ENCODE assay signal across 20 cellular contexts in the genomic region with DNA sequence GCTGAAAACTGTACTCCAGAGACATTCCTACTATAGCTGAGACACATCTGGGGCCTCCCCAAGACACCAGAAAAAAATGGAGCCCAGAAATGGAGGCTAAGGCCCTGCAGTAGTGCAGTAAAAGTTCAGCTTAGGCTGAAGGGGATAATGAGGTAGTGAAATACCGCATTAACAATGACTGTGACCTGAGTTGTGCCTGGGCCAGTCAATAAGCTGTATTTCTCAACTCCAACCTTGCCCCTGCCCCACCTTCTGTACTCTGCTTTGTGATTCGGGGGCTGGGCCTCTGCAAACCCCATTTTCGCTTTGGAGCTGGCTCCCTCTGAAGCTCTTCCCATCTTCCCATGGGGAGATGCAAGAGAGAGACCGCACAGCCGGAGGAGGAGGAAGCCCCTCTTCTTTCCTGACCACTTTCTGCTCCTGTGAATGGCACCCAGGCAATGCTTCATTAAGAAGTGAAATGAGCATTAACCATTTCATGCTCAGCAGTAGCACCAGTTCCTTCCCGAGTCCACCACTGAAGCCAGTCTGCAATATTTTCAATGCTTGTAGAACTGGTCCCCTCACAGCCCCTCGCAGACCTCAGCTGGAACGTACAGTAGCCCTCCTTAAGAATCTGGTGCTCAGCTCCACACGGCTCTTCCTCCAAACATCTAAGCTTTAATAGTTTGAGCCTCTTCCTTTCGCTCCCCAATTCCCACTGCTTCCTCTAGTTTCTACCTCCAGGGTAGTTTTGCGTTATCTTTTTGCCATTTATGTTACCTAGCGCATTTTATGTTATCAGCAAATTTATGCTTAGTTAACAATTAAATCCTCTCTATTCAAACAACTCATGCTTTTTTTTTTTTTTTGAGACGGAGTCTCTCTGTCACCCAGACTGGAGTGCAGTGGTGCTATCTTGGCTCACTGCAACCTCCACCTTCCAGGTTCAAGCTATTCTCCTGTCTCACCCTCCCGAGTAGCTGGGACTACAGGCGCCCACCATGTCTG. TPM values are rescaled to one million over a fixed set of nuclear protein-coding genes. Genes with fewer than 3 reads are reported as not detected.
DNase-seq lines count a peak whose midpoint lies in the region; ATAC-seq, FAIRE-seq and TF ChIP-seq lines count a peak whose summit lies in the region.
"Had no signal": no experiment of that assay in that cellular context is flagged by ENCODE, and none has a peak within 500 bp of the region (broad histone marks: within the 10 kb centered on the region; RNA-seq: fewer than 3 reads in every experiment).

No MANE protein-coding gene starts in this region.

- peak overlapping the region; percentile 43 for H2AFZ ChIP-seq in HepG2 (ENCODE audit: low read length)
- no peak overlapping the region for H2AFZ ChIP-seq in neuronal stem cell (ENCODE audit: low read length)

- WGBS in HepG2 (ENCODE audit: low lambda C conversion rate), result 45% methylated on average over 15 of the region's 15 CpGs
- 57 to 74% (median 69%) methylated on average over 15 of the region's 15 CpGs for WGBS in small intestine, 3 donors
- no CpG with 5 or more reads among the region's 15 CpGs for WGBS in neuronal stem cell (ENCODE audit: extremely low coverage in 2 of 2, insufficient read length in 2 of 2, insufficient replicate concordance in 1 of 2), 2 donors

- H3K23ac ChIP-seq in neuronal stem cell (ENCODE audit: low read depth, low read length, poor library complexity), result no peak overlapping the region

- no peak overlapping the region for H2AK5ac ChIP-seq in neuronal stem cell (ENCODE audit: low read depth, low read length)

- H3K79me1 ChIP-seq in neuronal stem cell (ENCODE audit: low read depth, low read length), result no peaks in the 10 kb centered on the region

- DNase-seq in HepG2 (ENCODE audit: low spot score) (no peak), small intestine (peak; percentile 29), neuronal stem cell (ENCODE audit: low spot score) (no peak), ascending aorta (ENCODE audit: low spot score in 2 of 2) (no peak)
- DNase-seq: AML-193; CD4-positive, alpha-beta memory T cell; DMS153; DMS79; GDM1; H9 had no signal

- H4K91ac ChIP-seq in neuronal stem cell (ENCODE audit: low read depth, low read length, poor library complexity), result no peak overlapping the region

- no peak overlapping the region for H3K4ac ChIP-seq in neuronal stem cell (ENCODE audit: low read length)

- CTCF ChIA-PET in HepG2 (lab: Yijun Ruan, JAX; ENCODE audit: low intra/inter-chr PET ratio, low total read pairs), result no interaction called here

- H3K4me2 ChIP-seq in HepG2 (ENCODE audit: low read depth, low read length) (peak overlapping the region; percentile 71), neuronal stem cell (ENCODE audit: insufficient read depth, low read length, poor library complexity, severe bottlenecking) (no peak overlapping the region)

- ATAC-seq in activated T-helper 17 cell treated with anti-CD3 and anti-CD28 coated beads, Interleukin-2, amount 50 U/mL, for 72 hours (replicated peaks), result no peak
- ATAC-seq in HepG2 (peak; percentile 95), HG02798 (IDR thresholded peaks at IDR 0.05; ENCODE audit: poor library complexity, unreplicated experiment) (no peak)

- no peak overlapping the region for H3K9ac ChIP-seq in HepG2 (ENCODE audit: insufficient read depth, low read depth, low read length)
- no peak overlapping the region for H3K9ac ChIP-seq in neuronal stem cell (ENCODE audit: low read depth, low read length, poor library complexity)

- no peak overlapping the region for H3K18ac ChIP-seq in neuronal stem cell (ENCODE audit: low read length)

- TF ChIP-seq CTCF in HepG2 (CRISPR knock-in tag; IDR thresholded peaks at IDR 0.05), result no peak
- TF ChIP-seq CTCF in ascending aorta (IDR thresholded peaks at IDR 0.05), result no peak

- no peaks in the 10 kb centered on the region for H3K79me2 ChIP-seq in HepG2 (ENCODE audit: insufficient read depth, low read length)

- H2BK15ac ChIP-seq in neuronal stem cell (ENCODE audit: low read length), result no peak overlapping the region

- H3K4me3 ChIP-seq in HepG2 (replicated peaks in 1 of 3; ENCODE audit: insufficient read depth in 1 of 3, low read depth in 2 of 3, low read length in 3 of 3) (peak overlapping the region; percentile 29 to 35 (median 29); a peak in 5 of 6 replicates), small intestine (ENCODE audit: low read depth in 1 of 2, low read length in 2 of 2) (no peak overlapping the region), neuronal stem cell (ENCODE audit: low read length in 2 of 2) (no peak overlapping the region), ascending aorta (no peak overlapping the region)

- H3K4me3 Mint-ChIP-seq in activated T-helper 17 cell treated with anti-CD3 and anti-CD28 coated beads, Interleukin-2, amount 50 U/mL, for 72 hours, result no peak overlapping the region
- H3K4me3 Mint-ChIP-seq: CD14-positive monocyte; CD4-positive, alpha-beta memory T cell; H9 had no signal

- in situ Hi-C loops in HepG2 (cut with HindIII; ENCODE audit: extremely low pct_ligation_motif_present, low pct_unique_long_range_greater_than_20kb), result no loop called here

- H4K20me1 ChIP-seq in HepG2 (ENCODE audit: insufficient read depth, low read length), result no peaks in the 10 kb centered on the region

- BruUV-seq in HepG2 (replicated peaks; lab: Mats Ljungman, UMichigan), result no TSS peak

- H2BK5ac ChIP-seq in neuronal stem cell (ENCODE audit: low read length), result no peak overlapping the region

- H3K36me3 ChIP-seq in HepG2 (replicated peaks in 1 of 2; ENCODE audit: control insufficient read depth in 1 of 2, insufficient read depth in 2 of 2, low read length in 2 of 2), result no peaks in the 10 kb centered on the region
- no peaks in the 10 kb centered on the region for H3K36me3 ChIP-seq in small intestine (ENCODE audit: control insufficient read depth in 2 of 2, insufficient read depth in 2 of 2, low read length in 2 of 2)
- no peaks in the 10 kb centered on the region for H3K36me3 ChIP-seq in neuronal stem cell (replicated peaks in 1 of 2; ENCODE audit: control insufficient read depth in 2 of 2, insufficient read depth in 2 of 2, low read length in 2 of 2)
- H3K36me3 ChIP-seq in ascending aorta, result no peaks in the 10 kb centered on the region

- POLR2A ChIA-PET in HepG2 (lab: Yijun Ruan, JAX), result interaction anchor here (1.1 to 1.2 kb wide), 3 partner anchors 14 to 46 kb away, joined by 3 to 4 read pairs (median 3); no protein-coding TSS in a partner anchor

- no peaks in the 10 kb centered on the region for H3K36me3 Mint-ChIP-seq in activated T-helper 17 cell treated with anti-CD3 and anti-CD28 coated beads, Interleukin-2, amount 50 U/mL, for 72 hours (ENCODE audit: low read depth)
- H3K36me3 Mint-ChIP-seq: CD4-positive, alpha-beta memory T cell had no signal

- FAIRE-seq in HepG2 (lab: Jason Lieb, UNC), result peak; percentile 51
- no peak for FAIRE-seq in small intestine (lab: Jason Lieb, UNC)
- FAIRE-seq: A204.1, GM12892, GM18507, H1 had no signal

- H3K27me3 Mint-ChIP-seq in activated T-helper 17 cell treated with anti-CD3 and anti-CD28 coated beads, Interleukin-2, amount 50 U/mL, for 72 hours, result no peaks in the 10 kb centered on the region
- H3K27me3 Mint-ChIP-seq: CD4-positive, alpha-beta memory T cell had no signal

- no peak overlapping the region for H2BK120ac ChIP-seq in neuronal stem cell (ENCODE audit: low read depth, low read length)

- no peak overlapping the region for H4K8ac ChIP-seq in neuronal stem cell (ENCODE audit: low read depth, low read length)

- H3K27ac Mint-ChIP-seq in activated T-helper 17 cell treated with anti-CD3 and anti-CD28 coated beads, Interleukin-2, amount 50 U/mL, for 72 hours, result peak overlapping the region; percentile 73
- H3K27ac Mint-ChIP-seq: CD4-positive, alpha-beta memory T cell; H9 had no signal

- H3K4me1 Mint-ChIP-seq in activated T-helper 17 cell treated with anti-CD3 and anti-CD28 coated beads, Interleukin-2, amount 50 U/mL, for 72 hours, result peaks cover 5% of the 10 kb centered on the region

- no peaks in the 10 kb centered on the region for H3K9me3 ChIP-seq in HepG2 (ENCODE audit: low read length)
- no peaks in the 10 kb centered on the region for H3K9me3 ChIP-seq in small intestine (ENCODE audit: control insufficient read depth, low read depth)
- H3K9me3 ChIP-seq in neuronal stem cell (replicated peaks in 1 of 2; ENCODE audit: control insufficient read depth in 2 of 2, insufficient read depth in 1 of 2, low read depth in 1 of 2, low read length in 2 of 2), result no peaks in the 10 kb centered on the region
- no peaks in the 10 kb centered on the region for H3K9me3 ChIP-seq in ascending aorta

- no peak for TF ChIP-seq POLR2A in HepG2 (IDR thresholded peaks at IDR 0.05; ENCODE audit: insufficient read depth in 1 of 2, low read depth in 2 of 2, low read length in 2 of 2)

- no peak overlapping the region for H3K14ac ChIP-seq in neuronal stem cell (ENCODE audit: low read length)

- H3K9me3 Mint-ChIP-seq in activated T-helper 17 cell treated with anti-CD3 and anti-CD28 coated beads, Interleukin-2, amount 50 U/mL, for 72 hours, result no peaks in the 10 kb centered on the region
- H3K9me3 Mint-ChIP-seq: CD14-positive monocyte, H9 had no signal

- H3K4me1 ChIP-seq in HepG2 (ENCODE audit: insufficient read depth, low read length) (peaks cover 33% of the 10 kb centered on the region), small intestine (ENCODE audit: control insufficient read depth in 2 of 2, insufficient read depth in 1 of 2, low read depth in 1 of 2, low read length in 1 of 2) (peaks cover 0 to 4% of the 10 kb centered on the region in 2 donors), neuronal stem cell (ENCODE audit: control insufficient read depth in 2 of 2, insufficient read depth in 1 of 2, low read depth in 1 of 2, low read length in 2 of 2) (no peaks in the 10 kb centered on the region), ascending aorta (no peaks in the 10 kb centered on the region)

- no peak for TF ChIP-seq RAD21 in HepG2 (CRISPR knock-in tag; IDR thresholded peaks at IDR 0.05)

- H3K27me3 ChIP-seq in HepG2 (ENCODE audit: control insufficient read depth in 1 of 2, insufficient read depth in 2 of 2, low read length in 2 of 2) (no peaks in the 10 kb centered on the region), small intestine (ENCODE audit: control insufficient read depth in 2 of 2, insufficient read depth in 2 of 2, low read length in 2 of 2) (no peaks in the 10 kb centered on the region), neuronal stem cell (ENCODE audit: control insufficient read depth in 3 of 3, insufficient read depth in 3 of 3, low read depth in 1 of 3, low read length in 3 of 3) (no peaks in the 10 kb centered on the region), ascending aorta (no peaks in the 10 kb centered on the region)

- H3K27ac ChIP-seq in HepG2 (ENCODE audit: extremely low read length, insufficient read depth, low read length), result no peak overlapping the region
- H3K27ac ChIP-seq in small intestine (ENCODE audit: low read depth in 1 of 2, low read length in 1 of 2), result no peak overlapping the region
- H3K27ac ChIP-seq in neuronal stem cell (replicated peaks; ENCODE audit: low read length), result no peak overlapping the region
- H3K27ac ChIP-seq in ascending aorta, result no peak overlapping the region

- H2BK12ac ChIP-seq in neuronal stem cell (ENCODE audit: low read length), result no peak overlapping the region

- intact Hi-C loops in HepG2 (cut with micrococcal nuclease; ENCODE audit: unreplicated experiment), result no loop called here
- intact Hi-C loops in ascending aorta (cut with DNase I), result no loop called here

- TF ChIP-seq EP300 in HepG2 (IDR thresholded peaks at IDR 0.05; ENCODE audit: low read depth in 2 of 2, low read length in 2 of 2), result peak in 1 of 2 experiments; percentile 34; a peak in 1 of 4 replicates
- no peak for TF ChIP-seq EP300 in HepG2 (CRISPR knock-in tag; IDR thresholded peaks at IDR 0.05; ENCODE audit: borderline replicate concordance)

RNA-seq across cellular contexts. Expression of a gene that starts 32.6 kb away (rescaled TPM):
- not detected for total RNA-seq in activated T-helper 17 cell treated with anti-CD3 and anti-CD28 coated beads, Interleukin-2, amount 50 U/mL, for 72 hours
- total RNA-seq in HepG2 (2016; rRNA removed; fragmentation: Illumina TruSeq; extraction: Trizol) (not detected in 2 replicates), ascending aorta (not detected)
- total RNA-seq in HepG2 (2016; cell fraction: cytosol; rRNA removed; fragmentation: Illumina TruSeq; extraction: Trizol; ENCODE audit: low read depth), result not detected in 2 replicates
- total RNA-seq in HepG2 (2016; cell fraction: insoluble cytoplasmic fraction; rRNA removed; fragmentation: Illumina TruSeq; extraction: Trizol), result not detected in 2 replicates
- total RNA-seq in HepG2 (2016; cell fraction: membrane; rRNA removed; fragmentation: Illumina TruSeq; extraction: Trizol), result not detected in 2 replicates
- total RNA-seq in HepG2 (2016; cell fraction: nucleus; rRNA removed; fragmentation: Illumina TruSeq; extraction: Trizol), result not detected in 2 replicates
- polyA plus RNA-seq in HepG2 (2011; rRNA removed) (not detected in 2 replicates), small intestine (not detected)
- not detected in 2 replicates for polyA plus RNA-seq in HepG2 (2011; cell fraction: cytosol; rRNA removed)
- polyA plus RNA-seq in HepG2 (2011; cell fraction: nucleus; rRNA removed), result not detected in 2 replicates
- polyA plus RNA-seq in HepG2 (2012), result not detected in 2 replicates
- polyA plus RNA-seq in HepG2 (2016; cell fraction: cytosol; fragmentation: Illumina TruSeq; extraction: Trizol; ENCODE audit: low read depth), result not detected in 2 replicates
- polyA plus RNA-seq in HepG2 (2016; cell fraction: insoluble cytoplasmic fraction; fragmentation: Illumina TruSeq; extraction: Trizol; ENCODE audit: low read depth), result not detected in 2 replicates
- polyA plus RNA-seq in HepG2 (2016; cell fraction: membrane; fragmentation: Illumina TruSeq; extraction: Trizol; ENCODE audit: low read depth), result not detected in 2 replicates
- polyA plus RNA-seq in HepG2 (2016; cell fraction: nucleus; fragmentation: Illumina TruSeq; extraction: Trizol; ENCODE audit: insufficient read depth, low read depth), result not detected in 2 replicates
- polyA minus RNA-seq in HepG2 (2011; rRNA and poly(A)+ RNA removed; ENCODE audit: low replicate concordance), result not detected in 2 replicates
- not detected in 2 replicates for polyA minus RNA-seq in HepG2 (2011; cell fraction: cytosol; rRNA and poly(A)+ RNA removed)
- not detected in 2 replicates for polyA minus RNA-seq in HepG2 (2011; cell fraction: nucleus; rRNA and poly(A)+ RNA removed)
- not detected for polyA plus RNA-seq in neuronal stem cell (2013, experiment 1 of 2)
- polyA plus RNA-seq in neuronal stem cell (2013, experiment 2 of 2), result not detected
- total RNA-seq: CD4-positive, alpha-beta memory T cell; Daoy; H1; H9; HT-29 had no signal
- polyA plus RNA-seq: BJ; CD14-positive monocyte; CD4-positive, alpha-beta memory T cell; H1 had no signal

RNA-seq across cellular contexts. Expression of a gene that starts 41.3 kb away (rescaled TPM):
- total RNA-seq in activated T-helper 17 cell treated with anti-CD3 and anti-CD28 coated beads, Interleukin-2, amount 50 U/mL, for 72 hours, result not detected
- total RNA-seq in HepG2 (2016; rRNA removed; fragmentation: Illumina TruSeq; extraction: Trizol) (not detected in 2 replicates), ascending aorta (not detected)
- not detected in 2 replicates for total RNA-seq in HepG2 (2016; cell fraction: cytosol; rRNA removed; fragmentation: Illumina TruSeq; extraction: Trizol; ENCODE audit: low read depth)
- total RNA-seq in HepG2 (2016; cell fraction: insoluble cytoplasmic fraction; rRNA removed; fragmentation: Illumina TruSeq; extraction: Trizol), result not detected in 2 replicates
- not detected in 2 replicates for total RNA-seq in HepG2 (2016; cell fraction: membrane; rRNA removed; fragmentation: Illumina TruSeq; extraction: Trizol)
- total RNA-seq in HepG2 (2016; cell fraction: nucleus; rRNA removed; fragmentation: Illumina TruSeq; extraction: Trizol), result not detected in 2 replicates
- polyA plus RNA-seq in HepG2 (2011; rRNA removed) (not detected in 2 replicates), small intestine (100 to 1,000 TPM; 202 to 336 (median 210) TPM)
- polyA plus RNA-seq in HepG2 (2011; cell fraction: cytosol; rRNA removed), result not detected in 2 replicates
- not detected in 2 replicates for polyA plus RNA-seq in HepG2 (2011; cell fraction: nucleus; rRNA removed)
- not detected in 2 replicates for polyA plus RNA-seq in HepG2 (2012)
- not detected in 2 replicates for polyA plus RNA-seq in HepG2 (2016; cell fraction: cytosol; fragmentation: Illumina TruSeq; extraction: Trizol; ENCODE audit: low read depth)
- not detected in 2 replicates for polyA plus RNA-seq in HepG2 (2016; cell fraction: insoluble cytoplasmic fraction; fragmentation: Illumina TruSeq; extraction: Trizol; ENCODE audit: low read depth)
- not detected in 2 replicates for polyA plus RNA-seq in HepG2 (2016; cell fraction: membrane; fragmentation: Illumina TruSeq; extraction: Trizol; ENCODE audit: low read depth)
- not detected in 2 replicates for polyA plus RNA-seq in HepG2 (2016; cell fraction: nucleus; fragmentation: Illumina TruSeq; extraction: Trizol; ENCODE audit: insufficient read depth, low read depth)
- polyA minus RNA-seq in HepG2 (2011; rRNA and poly(A)+ RNA removed; ENCODE audit: low replicate concordance), result 0.07 TPM in 1 of 2 replicates, not detected in the other
- polyA minus RNA-seq in HepG2 (2011; cell fraction: cytosol; rRNA and poly(A)+ RNA removed), result not detected in 2 replicates
- polyA minus RNA-seq in HepG2 (2011; cell fraction: nucleus; rRNA and poly(A)+ RNA removed), result not detected in 2 replicates
- not detected for polyA plus RNA-seq in neuronal stem cell (2013, experiment 1 of 2)
- not detected for polyA plus RNA-seq in neuronal stem cell (2013, experiment 2 of 2)
- total RNA-seq: CD4-positive, alpha-beta memory T cell; Daoy; H1; H9 had no signal
- polyA plus RNA-seq: CD14-positive monocyte; CD4-positive, alpha-beta memory T cell; H1 had no signal

RNA-seq across cellular contexts. Expression of a gene that starts 51.6 kb away (rescaled TPM):
- total RNA-seq in activated T-helper 17 cell treated with anti-CD3 and anti-CD28 coated beads, Interleukin-2, amount 50 U/mL, for 72 hours, result 10 to 100 TPM; 68.7 to 79.8 TPM
- total RNA-seq in HepG2 (2016; rRNA removed; fragmentation: Illumina TruSeq; extraction: Trizol) (145 and 187 TPM in 2 replicates), ascending aorta (25.5 TPM)
- total RNA-seq in HepG2 (2016; cell fraction: cytosol; rRNA removed; fragmentation: Illumina TruSeq; extraction: Trizol; ENCODE audit: low read depth), result 43.0 and 45.7 TPM in 2 replicates
- total RNA-seq in HepG2 (2016; cell fraction: insoluble cytoplasmic fraction; rRNA removed; fragmentation: Illumina TruSeq; extraction: Trizol), result 137 and 182 TPM in 2 replicates
- total RNA-seq in HepG2 (2016; cell fraction: membrane; rRNA removed; fragmentation: Illumina TruSeq; extraction: Trizol), result 97.9 and 106 TPM in 2 replicates
- total RNA-seq in HepG2 (2016; cell fraction: nucleus; rRNA removed; fragmentation: Illumina TruSeq; extraction: Trizol), result 81.6 and 96.2 TPM in 2 replicates
- polyA plus RNA-seq in HepG2 (2011; rRNA removed) (133 and 168 TPM in 2 replicates), small intestine (10 to 100 TPM; 45.3 to 59.4 (median 58.4) TPM)
- 117 and 131 TPM in 2 replicates for polyA plus RNA-seq in HepG2 (2011; cell fraction: cytosol; rRNA removed)
- polyA plus RNA-seq in HepG2 (2011; cell fraction: nucleus; rRNA removed), result 69.2 and 88.9 TPM in 2 replicates
- 64.4 and 70.1 TPM in 2 replicates for polyA plus RNA-seq in HepG2 (2012)
- polyA plus RNA-seq in HepG2 (2016; cell fraction: cytosol; fragmentation: Illumina TruSeq; extraction: Trizol; ENCODE audit: low read depth), result 18.9 and 21.0 TPM in 2 replicates
- 159 and 174 TPM in 2 replicates for polyA plus RNA-seq in HepG2 (2016; cell fraction: insoluble cytoplasmic fraction; fragmentation: Illumina TruSeq; extraction: Trizol; ENCODE audit: low read depth)
- 58.1 and 62.3 TPM in 2 replicates for polyA plus RNA-seq in HepG2 (2016; cell fraction: membrane; fragmentation: Illumina TruSeq; extraction: Trizol; ENCODE audit: low read depth)
- 104 and 107 TPM in 2 replicates for polyA plus RNA-seq in HepG2 (2016; cell fraction: nucleus; fragmentation: Illumina TruSeq; extraction: Trizol; ENCODE audit: insufficient read depth, low read depth)
- 354 and 508 TPM in 2 replicates for polyA minus RNA-seq in HepG2 (2011; rRNA and poly(A)+ RNA removed; ENCODE audit: low replicate concordance)
- polyA minus RNA-seq in HepG2 (2011; cell fraction: cytosol; rRNA and poly(A)+ RNA removed), result 133 and 147 TPM in 2 replicates
- polyA minus RNA-seq in HepG2 (2011; cell fraction: nucleus; rRNA and poly(A)+ RNA removed), result 117 TPM in 2 replicates
- 46.2 TPM for polyA plus RNA-seq in neuronal stem cell (2013, experiment 1 of 2)
- 47.7 TPM for polyA plus RNA-seq in neuronal stem cell (2013, experiment 2 of 2)

Comparison
In these comparisons a context has a peak if more than half of its experiments do, and no peak if none do; other contexts are left out.
1. H3K4me3 ChIP-seq: peak in HepG2 (3 of 3); none in small intestine (0 of 2), neuronal stem cell (0 of 2) and ascending aorta (0 of 2).